In the genomic region with DNA sequence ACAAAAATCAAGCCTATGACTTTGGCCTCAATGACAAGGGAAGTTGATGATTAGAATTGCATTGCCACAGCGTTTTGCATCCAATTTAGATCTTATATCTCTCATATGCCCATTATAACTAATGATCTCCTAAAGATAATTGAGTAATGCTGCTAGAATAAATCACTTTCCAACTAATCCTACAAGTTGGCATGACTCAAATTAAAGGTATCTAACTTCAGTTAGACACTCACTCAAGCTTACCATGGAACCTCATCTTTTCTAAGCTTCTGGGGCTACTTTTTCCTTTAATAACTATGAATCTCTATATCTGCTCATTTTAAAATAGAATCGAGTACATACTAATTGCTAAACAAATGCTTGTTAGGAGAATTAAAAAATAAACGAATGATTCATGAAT, we compare ENCODE assay signal across 20 cellular contexts.
"Had no signal": no experiment of that assay in that cellular context is flagged by ENCODE, and none has a peak within 500 bp of the region (broad histone marks: within the 10 kb centered on the region; RNA-seq: fewer than 3 reads in every experiment).

No MANE protein-coding gene starts in this region.

- H3K36me3 ChIP-seq: heart left ventricle, neutrophil had no signal

- H3K4me2 ChIP-seq: smooth muscle cell had no signal

- H3K4me3 ChIP-seq: coronary artery, heart left ventricle, lung, psoas muscle, smooth muscle cell had no signal

- ATAC-seq: heart left ventricle; left cardiac atrium; left ventricle myocardium superior; naive thymus-derived CD4-positive, alpha-beta T cell; psoas muscle; sciatic nerve had no signal

- H3K4me1 ChIP-seq: heart left ventricle, psoas muscle had no signal

- H3K9me3 ChIP-seq: heart left ventricle, neutrophil, psoas muscle had no signal

- H3K27ac ChIP-seq: coronary artery, heart left ventricle, neutrophil, psoas muscle had no signal

- DNase-seq: effector CD4-positive, alpha-beta T cell; endodermal cell; foreskin melanocyte; heart left ventricle; hippocampal formation; islet precursor cell; left cardiac atrium; left ventricle myocardium superior; naive thymus-derived CD4-positive, alpha-beta T cell; nephron progenitor cell; psoas muscle; stimulated activated CD4-positive, alpha-beta T cell treated with anti-CD3 and anti-CD28 coated beads, Interleukin-2, amount 100 ng/mL, for 48 hours; stimulated activated naive CD4-positive, alpha-beta T cell treated with Interleukin-2 at 50 U/mL for 16 hours; trophoblast cell had no signal

- H3K27me3 ChIP-seq: heart left ventricle, neutrophil had no signal

- FAIRE-seq: endothelial cell of umbilical vein had no signal
